In the genomic region with DNA sequence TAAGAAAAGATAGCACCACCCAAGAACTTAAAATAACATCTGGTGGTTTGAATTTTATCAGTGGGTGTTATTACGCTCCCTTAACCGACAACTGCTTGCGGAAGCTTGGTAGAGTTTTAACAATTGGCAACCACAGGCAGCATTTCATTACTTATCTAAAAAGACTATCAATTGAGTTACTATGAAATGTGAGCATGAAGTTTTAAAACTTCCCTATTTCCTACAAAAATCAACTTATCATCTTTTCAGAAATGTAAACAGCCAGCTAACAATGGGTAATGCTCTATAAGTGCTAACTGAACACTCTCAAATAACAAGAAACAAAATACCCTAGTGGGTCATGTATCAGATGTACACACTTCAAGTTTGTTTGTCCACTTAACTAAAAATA, we compare ENCODE assay signal across 12 cellular contexts.
A peak's percentile ranks its signal among the peaks of the same experiment; 100 is the strongest.
DNase-seq lines count a peak whose midpoint lies in the region; ATAC-seq, FAIRE-seq and TF ChIP-seq lines count a peak whose summit lies in the region.
"Had no signal": no experiment of that assay in that cellular context is flagged by ENCODE, and none has a peak within 500 bp of the region (broad histone marks: within the 10 kb centered on the region; RNA-seq: fewer than 3 reads in every experiment).

No MANE protein-coding gene starts in this region.

- H3K4me1 ChIP-seq in SK-N-SH (ENCODE audit: control insufficient read depth in 1 of 2, insufficient read depth in 2 of 2, low read depth in 1 of 2, low read length in 1 of 2) (peaks cover 17 to 40% of the 10 kb centered on the region in 2 experiments), SJCRH30 (peaks cover 5% of the 10 kb centered on the region; the same call in 1 of the 2 replicates)
- H3K4me1 ChIP-seq in naive thymus-derived CD4-positive, alpha-beta T cell (ENCODE audit: control insufficient read depth in 2 of 2, insufficient read depth in 2 of 2, low read length in 2 of 2), result peaks cover 46 to 70% of the 10 kb centered on the region in 2 donors
- H3K4me1 ChIP-seq: uterus had no signal

- peaks cover 78% of the 10 kb centered on the region for H3K79me2 ChIP-seq in SK-N-SH (ENCODE audit: insufficient read depth)

- TF ChIP-seq RAD21 in SK-N-SH (IDR thresholded peaks at IDR 0.05; ENCODE audit: low read length), result no peak

- peak overlapping the region in 1 of 2 experiments; percentile 6; a peak in 2 of 4 replicates for H3K27ac ChIP-seq in SK-N-SH (ENCODE audit: low read depth in 2 of 2, low read length in 1 of 2)
- no peak overlapping the region for H3K27ac ChIP-seq in naive thymus-derived CD4-positive, alpha-beta T cell (ENCODE audit: low read depth, low read length)
- H3K27ac ChIP-seq in SJCRH30, result no peak overlapping the region
- H3K27ac ChIP-seq: uterus had no signal

- H3K4me2 ChIP-seq in SK-N-SH, result peak overlapping the region; percentile 4; the same call in 1 of the 2 replicates

- H3F3A ChIP-seq in SK-N-SH (replicated peaks; ENCODE audit: insufficient read depth), result peaks cover 29% of the 10 kb centered on the region

- peaks cover 0 to 34% (median 1%) of the 10 kb centered on the region in 5 donors for H3K36me3 Mint-ChIP-seq in naive thymus-derived CD4-positive, alpha-beta T cell

- H3K9ac ChIP-seq in SK-N-SH, result no peak overlapping the region

- H3K4me1 Mint-ChIP-seq in naive thymus-derived CD4-positive, alpha-beta T cell, result peaks cover 39 to 58% (median 53%) of the 10 kb centered on the region in 7 donors

- H4K20me1 ChIP-seq in SK-N-SH (ENCODE audit: insufficient read depth), result no peaks in the 10 kb centered on the region

- TF ChIP-seq CTCF in SK-N-SH (IDR thresholded peaks at IDR 0.05), result no peak
- TF ChIP-seq CTCF in D721Med (IDR thresholded peaks at IDR 0.05; ENCODE audit: insufficient read depth, missing control alignments), result no peak

- H3K27me3 Mint-ChIP-seq in naive thymus-derived CD4-positive, alpha-beta T cell, result no peaks in the 10 kb centered on the region

- peak overlapping the region; percentile 19 to 88 (median 43) for H3K4me3 Mint-ChIP-seq in naive thymus-derived CD4-positive, alpha-beta T cell

- POLR2A ChIA-PET in SK-N-SH (lab: Yijun Ruan, JAX), result interaction anchor here (1.4 kb wide), 1 partner anchor 214 kb away, joined by 4 read pairs; a partner anchor contains a TSS
- POLR2A ChIA-PET in naive thymus-derived CD4-positive, alpha-beta T cell (lab: Charles Lee), result interaction anchor here (0.5 to 2.5 kb wide), 2 partner anchors 68 to 91 kb away, joined by 4 to 14 read pairs; a partner anchor contains a TSS

- DNase-seq in SK-N-SH (no peak), NOMO-1 treated with DMSO at 0.1 percent for 48 hours (lab: John Stamatoyannopoulos, UW; ENCODE audit: unreplicated experiment) (peak; percentile 53), SJCRH30 (no peak), D721Med (ENCODE audit: insufficient read length, low spot score) (no peak)
- DNase-seq in naive thymus-derived CD4-positive, alpha-beta T cell, result peak in 6 of 9 donors; percentile 25 to 63 (median 41)
- DNase-seq in effector CD4-positive, alpha-beta T cell, result no peak
- DNase-seq: amygdala, uterus had no signal

- no peaks in the 10 kb centered on the region for H3K9me2 ChIP-seq in SK-N-SH

- H3K4me3 ChIP-seq in SK-N-SH (ENCODE audit: low read depth in 2 of 2, low read length in 1 of 2) (no peak overlapping the region), SJCRH30 (no peak overlapping the region)
- no peak overlapping the region for H3K4me3 ChIP-seq in naive thymus-derived CD4-positive, alpha-beta T cell (ENCODE audit: low read length)
- H3K4me3 ChIP-seq: skin epidermis, uterus had no signal

- CTCF ChIA-PET in SK-N-SH (lab: Yijun Ruan, JAX), result interaction anchor here (0.5 to 2.5 kb wide), 8 partner anchors 15 to 1846 kb away, joined by 3 to 11 read pairs (median 6); a partner anchor contains a TSS
- CTCF ChIA-PET in naive thymus-derived CD4-positive, alpha-beta T cell (lab: Charles Lee), result interaction anchor here (0.6 to 1.6 kb wide), 3 partner anchors 13 to 68 kb away, joined by 3 read pairs; a partner anchor contains a TSS

- H3K36me3 ChIP-seq in SK-N-SH (replicated peaks in 1 of 2; ENCODE audit: control insufficient read depth in 1 of 2, insufficient read depth in 2 of 2, low read length in 1 of 2), result no peaks in the 10 kb centered on the region
- H3K36me3 ChIP-seq in naive thymus-derived CD4-positive, alpha-beta T cell (ENCODE audit: control insufficient read depth in 2 of 3, insufficient read depth in 3 of 3, low read length in 3 of 3), result no peaks in the 10 kb centered on the region
- no peaks in the 10 kb centered on the region for H3K36me3 ChIP-seq in SJCRH30
- H3K36me3 ChIP-seq: uterus had no signal

- H3K9me3 ChIP-seq in SK-N-SH (no peaks in the 10 kb centered on the region), SJCRH30 (replicated peaks) (no peaks in the 10 kb centered on the region)
- no peaks in the 10 kb centered on the region for H3K9me3 ChIP-seq in naive thymus-derived CD4-positive, alpha-beta T cell (ENCODE audit: control insufficient read depth in 2 of 3, low read length in 3 of 3)
- H3K9me3 ChIP-seq: uterus had no signal

- FAIRE-seq in D721Med (lab: Jason Lieb, UNC), result no peak

- no peak overlapping the region for H2AFZ ChIP-seq in SK-N-SH (ENCODE audit: low read depth)

- intact Hi-C loops in naive thymus-derived CD4-positive, alpha-beta T cell (cut with micrococcal nuclease), result loop anchor here (1.0 to 5.0 kb wide), 6 partner anchors 10 to 116 kb away; a partner anchor contains a TSS

- ATAC-seq in SK-N-SH treated with all-trans-retinoic acid at 6 μM for 48 hours (no peak), GM21786 (IDR thresholded peaks at IDR 0.05; ENCODE audit: unreplicated experiment) (peak; percentile 35)
- ATAC-seq in naive thymus-derived CD4-positive, alpha-beta T cell, result peak; percentile 84
- ATAC-seq: Panc1 had no signal

- H3K9me3 Mint-ChIP-seq in naive thymus-derived CD4-positive, alpha-beta T cell, result peaks cover 0 to 4% (median 0%) of the 10 kb centered on the region in 11 donors

- H3K27ac Mint-ChIP-seq in naive thymus-derived CD4-positive, alpha-beta T cell, result peak overlapping the region in 6 of 9 donors; percentile 16 to 94 (median 28)

- WGBS in SK-N-SH (ENCODE audit: low lambda C conversion rate), result 85% methylated on average over 3 of the region's 3 CpGs

- no peak for TF ChIP-seq EP300 in SK-N-SH (IDR thresholded peaks at IDR 0.05; ENCODE audit: borderline replicate concordance in 1 of 2, low read depth in 1 of 2, low read length in 1 of 2)

- H3K27me3 ChIP-seq in SK-N-SH (ENCODE audit: insufficient read depth) (no peaks in the 10 kb centered on the region), SJCRH30 (no peaks in the 10 kb centered on the region)
- no peaks in the 10 kb centered on the region for H3K27me3 ChIP-seq in naive thymus-derived CD4-positive, alpha-beta T cell (ENCODE audit: control insufficient read depth in 2 of 2, insufficient read depth in 2 of 2, low read length in 2 of 2)
- H3K27me3 ChIP-seq: uterus had no signal

TF ChIP-seq in SK-N-SH, 30 proteins besides CTCF, POLR2A, EP300 and RAD21:
- TF ChIP-seq TCF12 (IDR thresholded peaks at IDR 0.05), result 0 out of 2 replicates have a peak, but pooled peaks have one; percentile 8
- no peak for TF ChIP-seq TEAD4 (IDR thresholded peaks at IDR 0.05; ENCODE audit: borderline replicate concordance, insufficient read depth)
TF ChIP-seq in SK-N-SH: peak in this region for 1.

TF ChIP-seq in SK-N-SH treated with all-trans-retinoic acid at 6 μM for 48 hours, 23 proteins besides CTCF, POLR2A, EP300 and RAD21 (continues in another document):
- TF ChIP-seq ZFP3 (CRISPR knock-in tag; IDR thresholded peaks at IDR 0.05) (no peak), ZFP30 (CRISPR knock-in tag; IDR thresholded peaks at IDR 0.05) (no peak), ZNF70 (CRISPR knock-in tag; IDR thresholded peaks at IDR 0.05) (no peak), TOX (CRISPR knock-in tag; IDR thresholded peaks at IDR 0.05; ENCODE audit: borderline replicate concordance) (no peak), ZNF565 (CRISPR knock-in tag; conservative IDR thresholded peaks at IDR 0.05; ENCODE audit: low read depth) (no peak), ARNTL (CRISPR knock-in tag; IDR thresholded peaks at IDR 0.05; ENCODE audit: borderline replicate concordance, low read depth) (no peak), PPARA (CRISPR knock-in tag; IDR thresholded peaks at IDR 0.05; ENCODE audit: borderline replicate concordance) (no peak), GLIS3 (CRISPR knock-in tag; IDR thresholded peaks at IDR 0.05) (no peak), RARB (CRISPR knock-in tag; IDR thresholded peaks at IDR 0.05) (no peak), CSDC2 (CRISPR knock-in tag; IDR thresholded peaks at IDR 0.05) (no peak), ESRRG (CRISPR knock-in tag; IDR thresholded peaks at IDR 0.05) (no peak), ZNF8 (CRISPR knock-in tag; IDR thresholded peaks at IDR 0.05) (no peak), SNAI2 (CRISPR knock-in tag; IDR thresholded peaks at IDR 0.05) (no peak)
- TF ChIP-seq, protein P1, sequence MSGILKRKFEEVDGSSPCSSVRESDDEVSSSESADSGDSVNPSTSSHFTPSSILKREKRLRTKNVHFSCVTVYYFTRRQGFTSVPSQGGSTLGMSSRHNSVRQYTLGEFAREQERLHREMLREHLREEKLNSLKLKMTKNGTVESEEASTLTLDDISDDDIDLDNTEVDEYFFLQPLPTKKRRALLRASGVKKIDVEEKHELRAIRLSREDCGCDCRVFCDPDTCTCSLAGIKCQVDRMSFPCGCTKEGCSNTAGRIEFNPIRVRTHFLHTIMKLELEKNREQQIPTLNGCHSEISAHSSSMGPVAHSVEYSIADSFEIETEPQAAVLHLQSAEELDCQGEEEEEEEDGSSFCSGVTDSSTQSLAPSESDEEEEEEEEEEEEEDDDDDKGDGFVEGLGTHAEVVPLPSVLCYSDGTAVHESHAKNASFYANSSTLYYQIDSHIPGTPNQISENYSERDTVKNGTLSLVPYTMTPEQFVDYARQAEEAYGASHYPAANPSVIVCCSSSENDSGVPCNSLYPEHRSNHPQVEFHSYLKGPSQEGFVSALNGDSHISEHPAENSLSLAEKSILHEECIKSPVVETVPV (CRISPR knock-in tag; IDR thresholded peaks at IDR 0.05), result no peak

Comparison
In these comparisons a context has a peak if more than half of its experiments do, and no peak if none do; other contexts are left out.
1. DNase-seq: peak in NOMO-1 treated with DMSO at 0.1 percent for 48 hours (single experiment) and naive thymus-derived CD4-positive, alpha-beta T cell (6 of 9); none in SK-N-SH (single experiment), SJCRH30 (0 of 2), D721Med (single experiment) and effector CD4-positive, alpha-beta T cell (single experiment).